ENCODE assay signal across 1 cellular context in the genomic region with DNA sequence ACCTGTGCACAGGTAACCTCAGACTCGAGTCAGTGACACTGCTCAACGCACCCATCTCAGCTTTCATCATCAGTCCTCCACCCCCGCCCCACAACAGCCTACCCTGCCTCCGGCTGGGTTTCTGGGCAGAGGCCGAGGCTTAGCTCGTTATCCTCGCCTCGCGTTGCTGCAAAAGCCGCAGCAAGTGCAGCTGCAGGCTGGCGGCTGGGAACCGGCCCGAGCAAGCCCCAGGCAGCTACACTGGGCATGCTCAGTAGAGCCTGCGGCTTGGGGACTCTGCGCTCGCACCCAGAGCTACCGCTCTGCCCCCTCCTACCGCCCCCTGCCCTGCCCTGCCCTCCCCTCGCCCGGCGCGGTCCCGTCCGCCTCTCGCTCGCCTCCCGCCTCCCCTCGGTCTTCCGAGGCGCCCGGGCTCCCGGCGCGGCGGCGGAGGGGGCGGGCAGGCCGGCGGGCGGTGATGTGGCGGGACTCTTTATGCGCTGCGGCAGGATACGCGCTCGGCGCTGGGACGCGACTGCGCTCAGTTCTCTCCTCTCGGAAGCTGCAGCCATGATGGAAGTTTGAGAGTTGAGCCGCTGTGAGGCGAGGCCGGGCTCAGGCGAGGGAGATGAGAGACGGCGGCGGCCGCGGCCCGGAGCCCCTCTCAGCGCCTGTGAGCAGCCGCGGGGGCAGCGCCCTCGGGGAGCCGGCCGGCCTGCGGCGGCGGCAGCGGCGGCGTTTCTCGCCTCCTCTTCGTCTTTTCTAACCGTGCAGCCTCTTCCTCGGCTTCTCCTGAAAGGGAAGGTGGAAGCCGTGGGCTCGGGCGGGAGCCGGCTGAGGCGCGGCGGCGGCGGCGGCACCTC.
A peak's percentile ranks its signal among the peaks of the same experiment; 100 is the strongest.
TF ChIP-seq lines count a peak whose summit lies in the region.

A gene with protein sequence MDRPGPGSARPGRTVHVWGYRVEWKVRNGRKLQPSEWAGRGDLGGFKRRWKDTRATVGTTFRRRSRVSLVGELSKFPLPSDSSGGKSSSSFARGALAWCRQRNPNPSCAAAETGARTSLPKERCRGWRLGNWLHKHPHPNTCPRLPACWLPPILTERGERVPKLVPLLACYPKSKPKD (minus strand): TSS at position 432 of the 842 bp plus-strand sequence. CDS start 1,046 bp downstream, outside the sequence.
A gene (plus strand): TSS at position 524 of the 842 bp plus-strand sequence. CDS start 845 bp downstream, outside the sequence.

TF ChIP-seq in HepG2, 621 proteins besides CTCF, POLR2A, EP300 and RAD21 (continued from another document and continues in another):
- TF ChIP-seq, protein P1, sequence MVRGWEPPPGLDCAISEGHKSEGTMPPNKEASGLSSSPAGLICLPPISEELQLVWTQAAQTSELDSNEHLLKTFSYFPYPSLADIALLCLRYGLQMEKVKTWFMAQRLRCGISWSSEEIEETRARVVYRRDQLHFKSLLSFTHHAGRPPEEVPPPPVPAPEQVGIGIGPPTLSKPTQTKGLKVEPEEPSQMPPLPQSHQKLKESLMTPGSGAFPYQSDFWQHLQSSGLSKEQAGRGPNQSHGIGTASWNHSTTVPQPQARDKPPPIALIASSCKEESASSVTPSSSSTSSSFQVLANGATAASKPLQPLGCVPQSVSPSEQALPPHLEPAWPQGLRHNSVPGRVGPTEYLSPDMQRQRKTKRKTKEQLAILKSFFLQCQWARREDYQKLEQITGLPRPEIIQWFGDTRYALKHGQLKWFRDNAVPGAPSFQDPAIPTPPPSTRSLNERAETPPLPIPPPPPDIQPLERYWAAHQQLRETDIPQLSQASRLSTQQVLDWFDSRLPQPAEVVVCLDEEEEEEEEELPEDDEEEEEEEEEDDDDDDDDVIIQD (CRISPR knock-in tag; IDR thresholded peaks at IDR 0.05; ENCODE audit: low read depth) = peak; percentile 89
- TF ChIP-seq SETDB1 (CRISPR knock-in tag; IDR thresholded peaks at IDR 0.05; ENCODE audit: borderline replicate concordance) (no peak), ZNF232 (CRISPR knock-in tag; IDR thresholded peaks at IDR 0.05; ENCODE audit: borderline replicate concordance) (no peak; the same call in 1 of the 2 replicates), ATRX (CRISPR knock-in tag; IDR thresholded peaks at IDR 0.05; ENCODE audit: borderline replicate concordance) (no peak), HOXA3 (CRISPR knock-in tag; IDR thresholded peaks at IDR 0.05) (peak; percentile 98), ZNF749 (CRISPR knock-in tag; IDR thresholded peaks at IDR 0.05; ENCODE audit: borderline replicate concordance) (no peak), ZFYVE20 (CRISPR knock-in tag; IDR thresholded peaks at IDR 0.05; ENCODE audit: borderline replicate concordance, low read depth) (peak; percentile 70; the same call in 1 of the 2 replicates), NFKB2 (CRISPR knock-in tag; IDR thresholded peaks at IDR 0.05; ENCODE audit: borderline replicate concordance) (peak; percentile 48; the same call in 1 of the 2 replicates), RAD51 (IDR thresholded peaks at IDR 0.05; ENCODE audit: borderline replicate concordance) (no peak), TBL1XR1 (IDR thresholded peaks at IDR 0.05; ENCODE audit: borderline replicate concordance, low read length, partially characterized antibody) (peak; percentile 26), MAFK (conservative IDR thresholded peaks at IDR 0.05 in 1 of 2, IDR thresholded peaks at IDR 0.05 in 1 of 2; ENCODE audit: low read length in 2 of 2) (no peak), ZBTB20 (CRISPR knock-in tag; IDR thresholded peaks at IDR 0.05; ENCODE audit: borderline replicate concordance, low read depth) (0 out of 2 replicates have a peak, but pooled peaks have one; percentile 7), ZBTB8A (CRISPR knock-in tag; IDR thresholded peaks at IDR 0.05; ENCODE audit: borderline replicate concordance, low read depth) (no peak), ZNF446 (CRISPR knock-in tag; IDR thresholded peaks at IDR 0.05) (no peak), ZNF781 (CRISPR knock-in tag; IDR thresholded peaks at IDR 0.05; ENCODE audit: borderline replicate concordance, not compliant biosample characterization) (no peak), MAFG (CRISPR knock-in tag; IDR thresholded peaks at IDR 0.05) (no peak), ZNF331 (CRISPR knock-in tag; IDR thresholded peaks at IDR 0.05) (peak; percentile 84; the same call in 1 of the 2 replicates), HOXD1 (CRISPR knock-in tag; IDR thresholded peaks at IDR 0.05) (no peak), ZNF124 (CRISPR knock-in tag; IDR thresholded peaks at IDR 0.05) (peak; percentile 91; the same call in 1 of the 2 replicates), ZNF3 (CRISPR knock-in tag; IDR thresholded peaks at IDR 0.05) (no peak), ZNF703 (CRISPR knock-in tag; IDR thresholded peaks at IDR 0.05; ENCODE audit: borderline replicate concordance) (0 out of 2 replicates have a peak, but pooled peaks have one; percentile 68), ZNF850 (CRISPR knock-in tag; conservative IDR thresholded peaks at IDR 0.05) (no peak), ZNF564 (CRISPR knock-in tag; IDR thresholded peaks at IDR 0.05) (no peak), NFIB (CRISPR knock-in tag; IDR thresholded peaks at IDR 0.05; ENCODE audit: borderline replicate concordance) (no peak), TEAD3 (CRISPR knock-in tag; optimal IDR thresholded peaks at IDR 0.05; ENCODE audit: borderline replicate concordance) (peak; percentile 42), ZBTB7B (CRISPR knock-in tag; IDR thresholded peaks at IDR 0.05) (0 out of 2 replicates have a peak, but pooled peaks have one; percentile 67), NFIC (IDR thresholded peaks at IDR 0.05; ENCODE audit: low read length) (no peak), DMAP1 (CRISPR knock-in tag; IDR thresholded peaks at IDR 0.05) (peak; percentile 87), ZFP1 (CRISPR knock-in tag; IDR thresholded peaks at IDR 0.05) (peak; percentile 32; the same call in 1 of the 2 replicates), ZNF234 (CRISPR knock-in tag; conservative IDR thresholded peaks at IDR 0.05) (no peak), ZNF143 (CRISPR knock-in tag; IDR thresholded peaks at IDR 0.05) (peak; percentile 40; the same call in 1 of the 2 replicates), ZNF367 (CRISPR knock-in tag; IDR thresholded peaks at IDR 0.05; ENCODE audit: borderline replicate concordance) (no peak; the same call in 1 of the 2 replicates), BRCA1 (CRISPR knock-in tag; IDR thresholded peaks at IDR 0.05) (no peak), KAT8 (CRISPR knock-in tag; IDR thresholded peaks at IDR 0.05) (peak; percentile 81), TAF1 (CRISPR knock-in tag; IDR thresholded peaks at IDR 0.05) (peak; percentile 97)
- TF ChIP-seq, protein P2, sequence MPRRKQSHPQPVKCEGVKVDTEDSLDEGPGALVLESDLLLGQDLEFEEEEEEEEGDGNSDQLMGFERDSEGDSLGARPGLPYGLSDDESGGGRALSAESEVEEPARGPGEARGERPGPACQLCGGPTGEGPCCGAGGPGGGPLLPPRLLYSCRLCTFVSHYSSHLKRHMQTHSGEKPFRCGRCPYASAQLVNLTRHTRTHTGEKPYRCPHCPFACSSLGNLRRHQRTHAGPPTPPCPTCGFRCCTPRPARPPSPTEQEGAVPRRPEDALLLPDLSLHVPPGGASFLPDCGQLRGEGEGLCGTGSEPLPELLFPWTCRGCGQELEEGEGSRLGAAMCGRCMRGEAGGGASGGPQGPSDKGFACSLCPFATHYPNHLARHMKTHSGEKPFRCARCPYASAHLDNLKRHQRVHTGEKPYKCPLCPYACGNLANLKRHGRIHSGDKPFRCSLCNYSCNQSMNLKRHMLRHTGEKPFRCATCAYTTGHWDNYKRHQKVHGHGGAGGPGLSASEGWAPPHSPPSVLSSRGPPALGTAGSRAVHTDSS (CRISPR knock-in tag; conservative IDR thresholded peaks at IDR 0.05) = no peak
- TF ChIP-seq, protein P3, sequence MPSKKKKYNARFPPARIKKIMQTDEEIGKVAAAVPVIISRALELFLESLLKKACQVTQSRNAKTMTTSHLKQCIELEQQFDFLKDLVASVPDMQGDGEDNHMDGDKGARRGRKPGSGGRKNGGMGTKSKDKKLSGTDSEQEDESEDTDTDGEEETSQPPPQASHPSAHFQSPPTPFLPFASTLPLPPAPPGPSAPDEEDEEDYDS (CRISPR knock-in tag; IDR thresholded peaks at IDR 0.05) = peak; percentile 77
- TF ChIP-seq, protein P4, sequence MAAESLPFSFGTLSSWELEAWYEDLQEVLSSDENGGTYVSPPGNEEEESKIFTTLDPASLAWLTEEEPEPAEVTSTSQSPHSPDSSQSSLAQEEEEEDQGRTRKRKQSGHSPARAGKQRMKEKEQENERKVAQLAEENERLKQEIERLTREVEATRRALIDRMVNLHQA (CRISPR knock-in tag; IDR thresholded peaks at IDR 0.05) = no peak
- TF ChIP-seq, protein P5, sequence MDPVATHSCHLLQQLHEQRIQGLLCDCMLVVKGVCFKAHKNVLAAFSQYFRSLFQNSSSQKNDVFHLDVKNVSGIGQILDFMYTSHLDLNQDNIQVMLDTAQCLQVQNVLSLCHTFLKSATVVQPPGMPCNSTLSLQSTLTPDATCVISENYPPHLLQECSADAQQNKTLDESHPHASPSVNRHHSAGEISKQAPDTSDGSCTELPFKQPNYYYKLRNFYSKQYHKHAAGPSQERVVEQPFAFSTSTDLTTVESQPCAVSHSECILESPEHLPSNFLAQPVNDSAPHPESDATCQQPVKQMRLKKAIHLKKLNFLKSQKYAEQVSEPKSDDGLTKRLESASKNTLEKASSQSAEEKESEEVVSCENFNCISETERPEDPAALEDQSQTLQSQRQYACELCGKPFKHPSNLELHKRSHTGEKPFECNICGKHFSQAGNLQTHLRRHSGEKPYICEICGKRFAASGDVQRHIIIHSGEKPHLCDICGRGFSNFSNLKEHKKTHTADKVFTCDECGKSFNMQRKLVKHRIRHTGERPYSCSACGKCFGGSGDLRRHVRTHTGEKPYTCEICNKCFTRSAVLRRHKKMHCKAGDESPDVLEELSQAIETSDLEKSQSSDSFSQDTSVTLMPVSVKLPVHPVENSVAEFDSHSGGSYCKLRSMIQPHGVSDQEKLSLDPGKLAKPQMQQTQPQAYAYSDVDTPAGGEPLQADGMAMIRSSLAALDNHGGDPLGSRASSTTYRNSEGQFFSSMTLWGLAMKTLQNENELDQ (CRISPR knock-in tag; IDR thresholded peaks at IDR 0.05; ENCODE audit: borderline replicate concordance) = no peak
- TF ChIP-seq, protein P6, sequence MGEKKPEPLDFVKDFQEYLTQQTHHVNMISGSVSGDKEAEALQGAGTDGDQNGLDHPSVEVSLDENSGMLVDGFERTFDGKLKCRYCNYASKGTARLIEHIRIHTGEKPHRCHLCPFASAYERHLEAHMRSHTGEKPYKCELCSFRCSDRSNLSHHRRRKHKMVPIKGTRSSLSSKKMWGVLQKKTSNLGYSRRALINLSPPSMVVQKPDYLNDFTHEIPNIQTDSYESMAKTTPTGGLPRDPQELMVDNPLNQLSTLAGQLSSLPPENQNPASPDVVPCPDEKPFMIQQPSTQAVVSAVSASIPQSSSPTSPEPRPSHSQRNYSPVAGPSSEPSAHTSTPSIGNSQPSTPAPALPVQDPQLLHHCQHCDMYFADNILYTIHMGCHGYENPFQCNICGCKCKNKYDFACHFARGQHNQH (CRISPR knock-in tag; IDR thresholded peaks at IDR 0.05) = peak; percentile 75
- TF ChIP-seq, protein P7, sequence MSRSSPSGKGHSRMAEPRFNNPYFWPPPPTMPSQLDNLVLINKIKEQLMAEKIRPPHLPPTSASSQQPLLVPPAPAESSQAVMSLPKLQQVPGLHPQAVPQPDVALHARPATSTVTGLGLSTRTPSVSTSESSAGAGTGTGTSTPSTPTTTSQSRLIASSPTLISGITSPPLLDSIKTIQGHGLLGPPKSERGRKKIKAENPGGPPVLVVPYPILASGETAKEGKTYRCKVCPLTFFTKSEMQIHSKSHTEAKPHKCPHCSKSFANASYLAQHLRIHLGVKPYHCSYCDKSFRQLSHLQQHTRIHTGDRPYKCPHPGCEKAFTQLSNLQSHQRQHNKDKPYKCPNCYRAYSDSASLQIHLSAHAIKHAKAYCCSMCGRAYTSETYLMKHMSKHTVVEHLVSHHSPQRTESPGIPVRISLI (CRISPR knock-in tag; IDR thresholded peaks at IDR 0.05; ENCODE audit: borderline replicate concordance) = peak; percentile 44; the same call in 1 of the 2 replicates
- TF ChIP-seq, protein P8, sequence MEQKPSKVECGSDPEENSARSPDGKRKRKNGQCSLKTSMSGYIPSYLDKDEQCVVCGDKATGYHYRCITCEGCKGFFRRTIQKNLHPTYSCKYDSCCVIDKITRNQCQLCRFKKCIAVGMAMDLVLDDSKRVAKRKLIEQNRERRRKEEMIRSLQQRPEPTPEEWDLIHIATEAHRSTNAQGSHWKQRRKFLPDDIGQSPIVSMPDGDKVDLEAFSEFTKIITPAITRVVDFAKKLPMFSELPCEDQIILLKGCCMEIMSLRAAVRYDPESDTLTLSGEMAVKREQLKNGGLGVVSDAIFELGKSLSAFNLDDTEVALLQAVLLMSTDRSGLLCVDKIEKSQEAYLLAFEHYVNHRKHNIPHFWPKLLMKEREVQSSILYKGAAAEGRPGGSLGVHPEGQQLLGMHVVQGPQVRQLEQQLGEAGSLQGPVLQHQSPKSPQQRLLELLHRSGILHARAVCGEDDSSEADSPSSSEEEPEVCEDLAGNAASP (CRISPR knock-in tag; IDR thresholded peaks at IDR 0.05; ENCODE audit: borderline replicate concordance) = peak; percentile 68; the same call in 1 of the 2 replicates
- TF ChIP-seq, protein P9, sequence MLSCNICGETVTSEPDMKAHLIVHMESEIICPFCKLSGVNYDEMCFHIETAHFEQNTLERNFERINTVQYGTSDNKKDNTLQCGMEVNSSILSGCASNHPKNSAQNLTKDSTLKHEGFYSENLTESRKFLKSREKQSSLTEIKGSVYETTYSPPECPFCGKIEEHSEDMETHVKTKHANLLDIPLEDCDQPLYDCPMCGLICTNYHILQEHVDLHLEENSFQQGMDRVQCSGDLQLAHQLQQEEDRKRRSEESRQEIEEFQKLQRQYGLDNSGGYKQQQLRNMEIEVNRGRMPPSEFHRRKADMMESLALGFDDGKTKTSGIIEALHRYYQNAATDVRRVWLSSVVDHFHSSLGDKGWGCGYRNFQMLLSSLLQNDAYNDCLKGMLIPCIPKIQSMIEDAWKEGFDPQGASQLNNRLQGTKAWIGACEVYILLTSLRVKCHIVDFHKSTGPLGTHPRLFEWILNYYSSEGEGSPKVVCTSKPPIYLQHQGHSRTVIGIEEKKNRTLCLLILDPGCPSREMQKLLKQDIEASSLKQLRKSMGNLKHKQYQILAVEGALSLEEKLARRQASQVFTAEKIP (CRISPR knock-in tag; IDR thresholded peaks at IDR 0.05; ENCODE audit: borderline replicate concordance) = no peak
- TF ChIP-seq, protein P10, sequence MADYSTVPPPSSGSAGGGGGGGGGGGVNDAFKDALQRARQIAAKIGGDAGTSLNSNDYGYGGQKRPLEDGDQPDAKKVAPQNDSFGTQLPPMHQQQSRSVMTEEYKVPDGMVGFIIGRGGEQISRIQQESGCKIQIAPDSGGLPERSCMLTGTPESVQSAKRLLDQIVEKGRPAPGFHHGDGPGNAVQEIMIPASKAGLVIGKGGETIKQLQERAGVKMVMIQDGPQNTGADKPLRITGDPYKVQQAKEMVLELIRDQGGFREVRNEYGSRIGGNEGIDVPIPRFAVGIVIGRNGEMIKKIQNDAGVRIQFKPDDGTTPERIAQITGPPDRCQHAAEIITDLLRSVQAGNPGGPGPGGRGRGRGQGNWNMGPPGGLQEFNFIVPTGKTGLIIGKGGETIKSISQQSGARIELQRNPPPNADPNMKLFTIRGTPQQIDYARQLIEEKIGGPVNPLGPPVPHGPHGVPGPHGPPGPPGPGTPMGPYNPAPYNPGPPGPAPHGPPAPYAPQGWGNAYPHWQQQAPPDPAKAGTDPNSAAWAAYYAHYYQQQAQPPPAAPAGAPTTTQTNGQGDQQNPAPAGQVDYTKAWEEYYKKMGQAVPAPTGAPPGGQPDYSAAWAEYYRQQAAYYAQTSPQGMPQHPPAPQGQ (CRISPR knock-in tag; IDR thresholded peaks at IDR 0.05; ENCODE audit: borderline replicate concordance) = no peak
